ENCODE assay signal across 14 cellular contexts in the genomic region with DNA sequence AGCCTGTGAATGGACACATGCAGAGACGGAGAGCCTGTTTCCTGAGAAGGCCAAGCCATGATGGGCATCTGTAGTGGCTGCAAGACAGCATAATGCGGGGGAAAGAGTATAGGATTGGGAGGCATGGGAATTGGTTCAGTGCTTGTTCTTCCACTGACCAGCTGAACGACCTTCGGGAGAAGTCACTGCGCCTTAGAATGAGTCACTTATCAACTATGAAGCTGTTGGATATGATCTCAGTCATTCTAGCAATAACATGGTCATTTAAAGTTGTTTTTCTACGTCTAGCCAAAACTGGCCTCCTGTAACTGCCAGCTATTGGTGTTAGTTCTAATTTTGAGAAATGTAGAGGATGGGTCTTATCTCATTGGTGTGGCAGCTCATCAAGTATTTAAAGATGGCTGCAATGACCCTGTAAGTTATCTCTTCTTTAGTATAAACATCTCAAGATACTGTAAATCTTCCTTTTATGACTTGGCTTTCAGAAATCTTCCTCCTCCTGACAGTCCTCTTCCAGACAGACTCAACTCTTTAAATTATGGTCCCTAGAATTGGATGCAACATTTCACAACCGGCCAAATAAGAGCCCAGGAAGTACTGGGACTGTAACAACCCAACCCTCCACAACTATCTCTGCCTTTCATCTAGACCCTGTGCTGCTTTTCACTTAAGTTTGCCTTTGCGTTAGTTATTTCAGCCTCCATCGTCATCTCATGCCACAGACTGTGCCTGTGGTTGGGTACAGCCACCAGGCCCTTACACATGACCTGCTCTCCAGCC.
DNase-seq lines count a peak whose midpoint lies in the region; ATAC-seq and TF ChIP-seq lines count a peak whose summit lies in the region.
"Had no signal": no experiment of that assay in that cellular context is flagged by ENCODE, and none has a peak within 500 bp of the region (broad histone marks: within the 10 kb centered on the region; RNA-seq: fewer than 3 reads in every experiment).

No MANE protein-coding gene starts in this region.

- ATAC-seq in HG02642 (IDR thresholded peaks at IDR 0.05; ENCODE audit: poor library complexity, unreplicated experiment) = no peak
- ATAC-seq: GM12878, natural killer cell had no signal

- H3K4me1 Mint-ChIP-seq in osteocyte (ENCODE audit: unreplicated experiment) = peaks cover 65% of the 10 kb centered on the region
- H3K4me1 Mint-ChIP-seq: IgD-negative memory B cell, natural killer cell had no signal

- H3K27me3 Mint-ChIP-seq in osteocyte (ENCODE audit: unreplicated experiment) = no peaks in the 10 kb centered on the region
- H3K27me3 Mint-ChIP-seq: IgD-negative memory B cell had no signal

- H3K27ac Mint-ChIP-seq in osteocyte (ENCODE audit: unreplicated experiment) = peak overlapping the region; percentile 90
- H3K27ac Mint-ChIP-seq: IgD-negative memory B cell, natural killer cell had no signal

- DNase-seq in AG04450 (ENCODE audit: low read depth, low spot score) (no peak), RKO (ENCODE audit: low spot score) (peak; percentile 28), fibroblast of peridontal ligament (ENCODE audit: extremely low read depth) (peak; percentile 68), osteocyte (ENCODE audit: extremely low spot score, unreplicated experiment) (no peak), NCI-H2029 (lab: John Stamatoyannopoulos, UW) (no peak), inferior parietal cortex (ENCODE audit: extremely low spot score) (no peak), UCSD-AML1 (lab: John Stamatoyannopoulos, UW; ENCODE audit: unreplicated experiment) (no peak)
- DNase-seq: anterior cingulate cortex; natural killer cell; stimulated activated CD4-positive, alpha-beta T cell treated with anti-CD3 and anti-CD28 coated beads, Interleukin-4, amount 100 ng/mL, for 24 hours had no signal

- POLR2A ChIA-PET in AG04450 (lab: Yijun Ruan, JAX) = interaction anchor here (0.7 kb wide), 1 partner anchor 22 kb away, joined by 5 read pairs; no protein-coding TSS in a partner anchor

- peak overlapping the region; percentile 47 for H3K27ac ChIP-seq in AG04450 (ENCODE audit: low read depth, low read length)

- no peaks in the 10 kb centered on the region for H3K9me3 Mint-ChIP-seq in osteocyte (ENCODE audit: unreplicated experiment)
- H3K9me3 Mint-ChIP-seq: IgD-negative memory B cell, natural killer cell had no signal

- H3K4me3 ChIP-seq in AG04450 (ENCODE audit: low read depth, low read length) = no peak overlapping the region
- H3K4me3 ChIP-seq: GM12878, thyroid gland had no signal

- no peak overlapping the region for H3K4me3 Mint-ChIP-seq in osteocyte (ENCODE audit: unreplicated experiment)
- H3K4me3 Mint-ChIP-seq: IgD-negative memory B cell, natural killer cell had no signal

- no peaks in the 10 kb centered on the region for H3K9me3 ChIP-seq in AG04450 (ENCODE audit: control insufficient read depth, insufficient read depth, low read length)
- H3K9me3 ChIP-seq: thyroid gland had no signal

- no peaks in the 10 kb centered on the region for H3K27me3 ChIP-seq in AG04450 (ENCODE audit: control insufficient read depth, insufficient read depth, low read length)
- H3K27me3 ChIP-seq: thyroid gland had no signal

- CTCF ChIA-PET in AG04450 (lab: Charles Lee) = no interaction called here

- TF ChIP-seq CTCF in AG04450 (IDR thresholded peaks at IDR 0.05; ENCODE audit: low read depth, low read length) (no peak), osteocyte (IDR thresholded peaks at IDR 0.05) (no peak)

- H3K36me3 Mint-ChIP-seq in osteocyte (ENCODE audit: unreplicated experiment) = peaks cover 28% of the 10 kb centered on the region
- H3K36me3 Mint-ChIP-seq: IgD-negative memory B cell, natural killer cell had no signal

Comparison
In these comparisons a context has a peak if more than half of its experiments do, and no peak if none do; other contexts are left out.
1. DNase-seq: peak in RKO (single experiment) and fibroblast of peridontal ligament (single experiment); none in AG04450 (single experiment), osteocyte (single experiment), NCI-H2029 (single experiment), inferior parietal cortex (single experiment) and UCSD-AML1 (single experiment).